Comparison of ENCODE assay signal across 9 cellular contexts in genomic region chr10:110859206-110859946, GRCh38. TPM values are rescaled to one million over a fixed set of nuclear protein-coding genes. Genes with fewer than 3 reads are reported as not detected.
DNase-seq lines count a peak whose midpoint lies in the region; ATAC-seq and TF ChIP-seq lines count a peak whose summit lies in the region.
"Had no signal": no experiment of that assay in that cellular context is flagged by ENCODE, and none has a peak within 500 bp of the region (broad histone marks: within the 10 kb centered on the region; RNA-seq: fewer than 3 reads in every experiment).

No MANE protein-coding gene starts in this region.

- H2AFZ ChIP-seq in OCI-LY3 (ENCODE audit: low read depth, low read length), result no peak overlapping the region

- TF ChIP-seq POLR2A in stomach (IDR thresholded peaks at IDR 0.05), result no peak

- no peak for DNase-seq in stomach
- no peak for DNase-seq in KG1 (lab: John Stamatoyannopoulos, UW)
- no peak for DNase-seq in dermis blood vessel endothelial cell

- H3K79me2 ChIP-seq in OCI-LY3 (ENCODE audit: low read length), result no peaks in the 10 kb centered on the region

- H3K4me3 ChIP-seq in OCI-LY3 (ENCODE audit: low read length), result no peak overlapping the region
- H3K4me3 ChIP-seq in liver (ENCODE audit: low read depth in 1 of 3, low read length in 3 of 3), result no peak overlapping the region
- no peak overlapping the region for H3K4me3 ChIP-seq in stomach
- H3K4me3 ChIP-seq: SJSA1 had no signal

- TF ChIP-seq RAD21 in liver (IDR thresholded peaks at IDR 0.05), result no peak

- TF ChIP-seq EP300 in stomach (IDR thresholded peaks at IDR 0.05), result no peak

- H3K9ac ChIP-seq in OCI-LY3 (ENCODE audit: low read length) (0 out of 2 replicates have a peak overlapping the region, but pooled peaks have one; percentile 5), liver (ENCODE audit: low read depth in 1 of 2, low read length in 2 of 2) (no peak overlapping the region)

- WGBS in adipose tissue, 3 donors, result 41 to 58% (median 50%) methylated on average over 6 of the region's 6 CpGs
- 79% methylated on average over 6 of the region's 6 CpGs for WGBS in liver
- WGBS in stomach, 5 donors, result 57 to 74% (median 65%) methylated on average over 5 to 6 of the region's 6 CpGs

- H3K4me1 ChIP-seq in OCI-LY3 (ENCODE audit: low read length) (peaks cover 70% of the 10 kb centered on the region), liver (ENCODE audit: control insufficient read depth in 4 of 4, insufficient read depth in 4 of 4, low read length in 3 of 4) (peaks cover 7 to 34% (median 22%) of the 10 kb centered on the region in 4 donors), stomach (peaks cover 46 to 80% (median 67%) of the 10 kb centered on the region in 4 donors)

- no peaks in the 10 kb centered on the region for H3K36me3 ChIP-seq in OCI-LY3 (replicated peaks; ENCODE audit: low read depth, low read length)
- no peaks in the 10 kb centered on the region for H3K36me3 ChIP-seq in liver (ENCODE audit: control insufficient read depth in 4 of 4, insufficient read depth in 3 of 4, low read depth in 1 of 4, low read length in 3 of 4)
- H3K36me3 ChIP-seq in stomach, result no peaks in the 10 kb centered on the region
- H3K36me3 ChIP-seq: brain microvascular endothelial cell, SJSA1 had no signal

- H3K4me2 ChIP-seq in OCI-LY3 (ENCODE audit: low read length), result peak overlapping the region; percentile 70

- intact Hi-C loops in stomach (cut with DNase I; ENCODE audit: low total_unique reads), result no loop called here

- H4K20me1 ChIP-seq in OCI-LY3 (ENCODE audit: insufficient read depth, low read length), result no peaks in the 10 kb centered on the region

- H3K27ac ChIP-seq in OCI-LY3 (ENCODE audit: low read length) (peak overlapping the region; percentile 89), adipose tissue (ENCODE audit: low read depth, low read length) (peak overlapping the region; percentile 5), liver (ENCODE audit: low read depth in 1 of 2, low read length in 2 of 2) (peak overlapping the region; percentile 56 to 58), stomach (peak overlapping the region; percentile 80 to 99 (median 97))
- H3K27ac ChIP-seq: brain microvascular endothelial cell, SJSA1 had no signal

- no peaks in the 10 kb centered on the region for H3K27me3 ChIP-seq in OCI-LY3 (ENCODE audit: low read depth, low read length)
- no peaks in the 10 kb centered on the region for H3K27me3 ChIP-seq in liver (ENCODE audit: control insufficient read depth in 4 of 4, insufficient read depth in 4 of 4, low read length in 3 of 4)
- H3K27me3 ChIP-seq in stomach, result no peaks in the 10 kb centered on the region
- H3K27me3 ChIP-seq: brain microvascular endothelial cell, SJSA1 had no signal

- no peaks in the 10 kb centered on the region for H3K9me3 ChIP-seq in OCI-LY3 (ENCODE audit: insufficient read depth, low read length)
- H3K9me3 ChIP-seq in liver (ENCODE audit: control insufficient read depth in 4 of 4, low read length in 3 of 4), result no peaks in the 10 kb centered on the region
- H3K9me3 ChIP-seq in stomach, result no peaks in the 10 kb centered on the region
- H3K9me3 ChIP-seq: SJSA1 had no signal

- ATAC-seq in HG02571 (IDR thresholded peaks at IDR 0.05; ENCODE audit: unreplicated experiment), result no peak

- no peak for TF ChIP-seq CTCF in OCI-LY3 (IDR thresholded peaks at IDR 0.05; ENCODE audit: low read depth, low read length)
- TF ChIP-seq CTCF in liver (IDR thresholded peaks at IDR 0.05; ENCODE audit: low read depth, low read length, missing input control), result no peak
- no peak for TF ChIP-seq CTCF in stomach (IDR thresholded peaks at IDR 0.05)

TF ChIP-seq in liver, 16 proteins besides CTCF, POLR2A, EP300 and RAD21:
- TF ChIP-seq RXRA (IDR thresholded peaks at IDR 0.05), result no peak
- TF ChIP-seq ATF3 (IDR thresholded peaks at IDR 0.05), result no peak
- no peak for TF ChIP-seq HNF4G (IDR thresholded peaks at IDR 0.05)
- TF ChIP-seq GABPA (IDR thresholded peaks at IDR 0.05 in 1 of 2, conservative IDR thresholded peaks at IDR 0.05 in 1 of 2), result no peak
- TF ChIP-seq TAF1 (conservative IDR thresholded peaks at IDR 0.05), result no peak
- TF ChIP-seq ZBTB33 (IDR thresholded peaks at IDR 0.05), result no peak
TF ChIP-seq in liver: peak in this region for 0.

RNA-seq across cellular contexts. Expression of gene PDCD4, which starts 12.4 kb away (rescaled TPM):
- 100 to 1,000 TPM in 1 of 3 donors, 10 to 100 TPM in 2; 72.7 to 398 (median 80.2) TPM for polyA plus RNA-seq in adipose tissue
- 10 to 100 TPM; 25.9 to 94.4 TPM for total RNA-seq in liver
- 10 to 100 TPM; 14.7 to 24.3 TPM for polyA plus RNA-seq in liver
- total RNA-seq in stomach, result 100 to 1,000 TPM in 3 of 5 donors, 10 to 100 TPM in 2; 39.3 to 605 (median 130) TPM
- 100 to 1,000 TPM; 111 to 122 (median 115) TPM for polyA plus RNA-seq in stomach
- 171 and 200 TPM in 2 replicates for total RNA-seq in dermis blood vessel endothelial cell

RNA-seq across cellular contexts. Expression of gene BBIP1, which starts 59.6 kb away (rescaled TPM):
- polyA plus RNA-seq in adipose tissue (10 to 100 TPM in 2 of 3 donors, 1 to 10 TPM in 1; 5.8 to 36.7 (median 18.0) TPM), liver (10 to 100 TPM; 11.3 to 15.8 TPM), stomach (10 to 100 TPM; 21.7 to 27.0 (median 21.8) TPM)
- total RNA-seq in liver (10 to 100 TPM; 10.4 to 11.0 TPM), stomach (100 to 1,000 TPM in 1 of 5 donors, 10 to 100 TPM in 3, under 1 TPM in 1; 0.58 to 125 (median 32.7) TPM), dermis blood vessel endothelial cell (16.7 and 29.7 TPM in 2 replicates)

Comparison
In these comparisons a context has a peak if more than half of its experiments do, and no peak if none do; other contexts are left out.
1. H3K27ac ChIP-seq: peak in every context shown above with its lines; median percentile 97 in stomach; 89 in OCI-LY3; 57 in liver; 5 in adipose tissue.